22 cellular contexts compared by ENCODE assay signal in the genomic region with DNA sequence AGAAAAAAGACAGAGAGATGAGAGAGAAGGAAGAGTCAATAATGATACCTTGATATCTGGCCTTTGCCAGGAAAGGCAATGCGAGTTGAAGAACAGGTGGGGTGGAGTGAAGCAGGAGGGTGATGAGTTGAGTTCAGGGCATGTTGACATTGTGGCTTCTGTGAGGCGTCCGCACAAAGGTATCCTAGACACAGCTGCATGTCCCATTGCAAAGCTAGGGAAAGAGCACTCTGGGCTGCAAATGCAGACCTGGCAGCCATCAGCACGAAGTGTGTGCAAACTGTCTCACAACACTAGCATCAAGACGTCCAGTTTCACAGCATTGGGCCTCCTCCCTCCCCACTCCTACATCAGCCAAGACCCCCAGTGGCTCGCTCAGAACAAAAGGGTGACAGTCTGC. TPM values are rescaled to one million over a fixed set of nuclear protein-coding genes. Genes with fewer than 3 reads are reported as not detected.
DNase-seq lines count a peak whose midpoint lies in the region; ATAC-seq and TF ChIP-seq lines count a peak whose summit lies in the region.
"Had no signal": no experiment of that assay in that cellular context is flagged by ENCODE, and none has a peak within 500 bp of the region (broad histone marks: within the 10 kb centered on the region; RNA-seq: fewer than 3 reads in every experiment).

No MANE protein-coding gene starts in this region.

- peaks cover 13% of the 10 kb centered on the region for H3K27me3 Mint-ChIP-seq in activated CD4-positive, alpha-beta T cell treated with anti-CD3 and anti-CD28 coated beads, Interleukin-2, amount 10 ng/mL, durations not matched to agents 24 days and 14 days

- no peak overlapping the region for H3K4me3 Mint-ChIP-seq in activated CD4-positive, alpha-beta T cell treated with anti-CD3 and anti-CD28 coated beads, Interleukin-2, amount 10 ng/mL, durations not matched to agents 24 days and 14 days
- H3K4me3 Mint-ChIP-seq: CD4-positive, alpha-beta T cell; T-helper 1 cell treated with Interleukin-12 subunit alpha and Interleukin-12 subunit beta and Interleukin-4 antibody, amounts not matched to agents 30 μg/mL and 1 μg/mL, for 36 hours had no signal

- no peaks in the 10 kb centered on the region for H3K4me1 Mint-ChIP-seq in activated CD4-positive, alpha-beta T cell treated with anti-CD3 and anti-CD28 coated beads, Interleukin-2, amount 10 ng/mL, durations not matched to agents 24 days and 14 days

- no peak overlapping the region for H3K27ac ChIP-seq in lung (ENCODE audit: low read depth in 1 of 2, low read length in 1 of 2)
- H3K27ac ChIP-seq: A549 had no signal

- 75 to 80% methylated on average over 6 of the region's 6 CpGs for WGBS in lung, 2 donors

- DNase-seq in NCI-H748 (lab: John Stamatoyannopoulos, UW; ENCODE audit: unreplicated experiment) (peak; percentile 41), NCI-H748 treated with DMSO at 0.1 percent for 48 hours (lab: John Stamatoyannopoulos, UW) (no peak), DMS153 (lab: John Stamatoyannopoulos, UW) (peak; percentile 83), NCI-H2196 (lab: John Stamatoyannopoulos, UW; ENCODE audit: unreplicated experiment) (peak; percentile 73), lung (ENCODE audit: low spot score) (peak; percentile 22), inferior parietal cortex (ENCODE audit: extremely low spot score) (no peak), D341Med (ENCODE audit: low spot score) (no peak)
- DNase-seq in activated CD4-positive, alpha-beta T cell treated with anti-CD3 and anti-CD28 coated beads, Interleukin-2, amount 10 ng/mL, durations not matched to agents 24 days and 14 days = no peak
- DNase-seq: BE2C; CD4-positive, alpha-beta T cell; DMS79; H7; MV-4-11; NCI-H1694 treated with DMSO at 0.1 percent for 48 hours; NCI-H2107; NCI-H446 treated with DMSO at 0.1 percent for 48 hours; NCI-H82; OCI-M1 had no signal

- peaks cover 0 to 2% of the 10 kb centered on the region in 2 donors for H3K4me1 ChIP-seq in lung (ENCODE audit: control insufficient read depth in 2 of 2, insufficient read depth in 2 of 2, low read length in 2 of 2)
- H3K4me1 ChIP-seq: A549, BE2C had no signal

- H3K36me3 ChIP-seq in lung (ENCODE audit: control insufficient read depth in 2 of 2, insufficient read depth in 2 of 2, low read length in 2 of 2) = no peaks in the 10 kb centered on the region
- H3K36me3 ChIP-seq: BE2C had no signal

- H3K4me3 ChIP-seq in lung = no peak overlapping the region
- H3K4me3 ChIP-seq: A549 had no signal

- H3K27ac Mint-ChIP-seq in activated CD4-positive, alpha-beta T cell treated with anti-CD3 and anti-CD28 coated beads, Interleukin-2, amount 10 ng/mL, durations not matched to agents 24 days and 14 days = no peak overlapping the region
- H3K27ac Mint-ChIP-seq: CD4-positive, alpha-beta T cell; T-helper 1 cell treated with Interleukin-12 subunit alpha and Interleukin-12 subunit beta and Interleukin-4 antibody, amounts not matched to agents 30 μg/mL and 1 μg/mL, for 36 hours had no signal

- TF ChIP-seq CTCF in lung (IDR thresholded peaks at IDR 0.05; ENCODE audit: control extremely low read depth, extremely low read depth) = no peak

- H3K9me3 ChIP-seq in lung (ENCODE audit: control insufficient read depth in 2 of 2, insufficient read depth in 1 of 2, low read length in 1 of 2) = no peaks in the 10 kb centered on the region
- H3K9me3 ChIP-seq: A549, BE2C had no signal

- H3K9me3 Mint-ChIP-seq in activated CD4-positive, alpha-beta T cell treated with anti-CD3 and anti-CD28 coated beads, Interleukin-2, amount 10 ng/mL, durations not matched to agents 24 days and 14 days = no peaks in the 10 kb centered on the region
- H3K9me3 Mint-ChIP-seq: T-helper 1 cell treated with Interleukin-12 subunit alpha and Interleukin-12 subunit beta and Interleukin-4 antibody, amounts not matched to agents 30 μg/mL and 1 μg/mL, for 36 hours had no signal

- H3K27me3 ChIP-seq in lung (ENCODE audit: control insufficient read depth, insufficient read depth) = no peaks in the 10 kb centered on the region
- H3K27me3 ChIP-seq: BE2C had no signal

- H3K36me3 Mint-ChIP-seq in activated CD4-positive, alpha-beta T cell treated with anti-CD3 and anti-CD28 coated beads, Interleukin-2, amount 10 ng/mL, durations not matched to agents 24 days and 14 days (ENCODE audit: low read depth) = no peaks in the 10 kb centered on the region

- intact Hi-C loops in activated CD4-positive, alpha-beta T cell treated with anti-CD3 and anti-CD28 coated beads, Interleukin-2, amount 10 ng/mL, durations not matched to agents 24 days and 14 days (cut with micrococcal nuclease) = no loop called here

- ATAC-seq in lung (ENCODE audit: insufficient read depth, low FRiP score) = no peak
- ATAC-seq: A549 had no signal

RNA-seq across cellular contexts. Expression of gene TEX51, which starts 36.1 kb away (rescaled TPM):
- not detected for total RNA-seq in lung
- not detected for polyA plus RNA-seq in lung
- total RNA-seq in activated CD4-positive, alpha-beta T cell treated with anti-CD3 and anti-CD28 coated beads, Interleukin-2, amount 10 ng/mL, durations not matched to agents 24 days and 14 days = not detected in 2 replicates
- total RNA-seq: CD4-positive, alpha-beta T cell; H7; M059J; SK-MEL-5 had no signal
- polyA plus RNA-seq: A549 had no signal

Comparison
In these comparisons a context has a peak if more than half of its experiments do, and no peak if none do; other contexts are left out.
1. DNase-seq: peak in NCI-H748 (single experiment), DMS153 (single experiment), NCI-H2196 (single experiment) and lung (single experiment); none in NCI-H748 treated with DMSO at 0.1 percent for 48 hours (single experiment), activated CD4-positive, alpha-beta T cell treated with anti-CD3 and anti-CD28 coated beads, Interleukin-2, amount 10 ng/mL, durations not matched to agents 24 days and 14 days (single experiment), inferior parietal cortex (single experiment) and D341Med (single experiment).